In the genomic region with DNA sequence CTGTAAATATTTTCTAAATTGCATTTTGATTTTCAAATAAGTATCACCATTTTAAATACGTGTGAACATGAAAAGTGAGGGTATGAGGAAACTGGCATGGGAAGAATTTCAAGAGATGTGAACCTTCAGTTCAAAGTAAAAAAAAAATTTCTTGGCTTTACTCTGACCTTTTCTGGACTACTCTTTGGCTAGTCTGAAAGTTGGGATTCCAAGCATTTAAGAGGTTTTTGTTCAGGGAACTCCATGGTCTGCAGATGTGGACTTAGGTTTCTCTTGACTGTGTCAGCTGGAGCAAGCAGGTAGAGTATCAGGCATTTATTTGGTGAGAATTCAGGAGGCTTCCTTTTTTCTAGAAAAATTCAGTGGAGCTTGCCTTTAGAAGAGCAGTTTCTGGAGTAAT, we compare ENCODE assay signal across 19 cellular contexts.
DNase-seq lines count a peak whose midpoint lies in the region; ATAC-seq and TF ChIP-seq lines count a peak whose summit lies in the region.
"Had no signal": no experiment of that assay in that cellular context is flagged by ENCODE, and none has a peak within 500 bp of the region (broad histone marks: within the 10 kb centered on the region; RNA-seq: fewer than 3 reads in every experiment).

No MANE protein-coding gene starts in this region.

- in situ Hi-C loops in GM13977 (cut with MboI; ENCODE audit: low pct_unique_long_range_greater_than_20kb, low sequenced_read_pairs, unreplicated experiment): no loop called here

- H3K9me3 ChIP-seq in SK-N-MC (ENCODE audit: low read depth, low read length): peaks cover 8% of the 10 kb centered on the region; the same call in 1 of the 2 replicates
- H3K9me3 ChIP-seq: Caco-2 had no signal

- H3K4me3 ChIP-seq in AG10803 (ENCODE audit: low read length): no peak overlapping the region
- H3K4me3 ChIP-seq in SK-N-MC: peak overlapping the region; percentile 53
- H3K4me3 ChIP-seq in choroid plexus epithelial cell (ENCODE audit: low read depth, low read length): no peak overlapping the region
- H3K4me3 ChIP-seq: GM23248, PC-9 had no signal

- TF ChIP-seq CTCF in AG10803 (conservative IDR thresholded peaks at IDR 0.05; ENCODE audit: low read length) (no peak), choroid plexus epithelial cell (conservative IDR thresholded peaks at IDR 0.05; ENCODE audit: low read depth, low read length) (no peak), mesothelial cell of epicardium (IDR thresholded peaks at IDR 0.05; ENCODE audit: unreplicated experiment) (no peak), GM13977 (IDR thresholded peaks at IDR 0.05; ENCODE audit: extremely low read depth, insufficient read depth, missing control alignments) (no peak)

- peaks cover 3% of the 10 kb centered on the region; the same call in 1 of the 2 replicates for H3K36me3 ChIP-seq in SK-N-MC (ENCODE audit: insufficient read depth, low read length)

- no peaks in the 10 kb centered on the region for H3K36me3 Mint-ChIP-seq in mesothelial cell of epicardium
- H3K36me3 Mint-ChIP-seq in activated CD4-positive, alpha-beta T cell treated with anti-CD3 and anti-CD28 coated beads for 36 hours (ENCODE audit: low read depth): no peaks in the 10 kb centered on the region
- H3K36me3 Mint-ChIP-seq: CD4-positive, CD25-positive, alpha-beta regulatory T cell had no signal

- intact Hi-C loops in activated CD4-positive, alpha-beta T cell treated with anti-CD3 and anti-CD28 coated beads for 36 hours (cut with DNase I, micrococcal nuclease): no loop called here

- CTCF ChIA-PET in activated CD4-positive, alpha-beta T cell treated with anti-CD3 and anti-CD28 coated beads for 36 hours (lab: Charles Lee): no interaction called here

- POLR2A ChIA-PET in activated CD4-positive, alpha-beta T cell treated with anti-CD3 and anti-CD28 coated beads for 36 hours (lab: Charles Lee): no interaction called here

- peak overlapping the region; percentile 97 for H3K27ac ChIP-seq in SK-N-MC
- H3K27ac ChIP-seq: GM23248, PC-9 had no signal

- ATAC-seq in activated CD4-positive, alpha-beta T cell treated with anti-CD3 and anti-CD28 coated beads for 36 hours: no peak

- no peaks in the 10 kb centered on the region for H3K27me3 Mint-ChIP-seq in mesothelial cell of epicardium (ENCODE audit: low read depth)
- H3K27me3 Mint-ChIP-seq in activated CD4-positive, alpha-beta T cell treated with anti-CD3 and anti-CD28 coated beads for 36 hours: peaks cover 4% of the 10 kb centered on the region
- H3K27me3 Mint-ChIP-seq: CD4-positive, CD25-positive, alpha-beta regulatory T cell had no signal

- H3K4me1 Mint-ChIP-seq in mesothelial cell of epicardium: peaks cover 17% of the 10 kb centered on the region
- H3K4me1 Mint-ChIP-seq in activated CD4-positive, alpha-beta T cell treated with anti-CD3 and anti-CD28 coated beads for 36 hours: no peaks in the 10 kb centered on the region
- H3K4me1 Mint-ChIP-seq: CD4-positive, CD25-positive, alpha-beta regulatory T cell had no signal

- peak overlapping the region; percentile 68 for H3K9ac ChIP-seq in SK-N-MC (ENCODE audit: insufficient read length)
- H3K9ac ChIP-seq: GM23248 had no signal

- DNase-seq in AG10803 (ENCODE audit: low read depth) (peak; percentile 65), SK-N-MC (ENCODE audit: low read depth, low spot score) (no peak), choroid plexus epithelial cell (ENCODE audit: low read depth) (peak; percentile 61), mesothelial cell of epicardium (ENCODE audit: low spot score in 2 of 2, unreplicated experiment in 2 of 2) (no peak), NCI-H1417 (lab: John Stamatoyannopoulos, UW) (no peak), GM13977 (ENCODE audit: low spot score) (no peak)
- no peak for DNase-seq in stimulated activated CD4-positive, alpha-beta T cell treated with anti-CD3 and anti-CD28 coated beads, Interleukin-2, amount 100 ng/mL, for 48 hours
- no peak for DNase-seq in activated CD4-positive, alpha-beta T cell treated with anti-CD3 and anti-CD28 coated beads for 36 hours
- DNase-seq: Caco-2; CD4-positive, CD25-positive, alpha-beta regulatory T cell; DMS153; GM23248; HCEC 1CT; MV-4-11; NCI-H1436; NCI-H2029; NCI-H2171 treated with DMSO at 0.1 percent for 48 hours; NCI-H82; PC-9 had no signal

- peak overlapping the region; percentile 14 for H3K27ac Mint-ChIP-seq in mesothelial cell of epicardium
- H3K27ac Mint-ChIP-seq in activated CD4-positive, alpha-beta T cell treated with anti-CD3 and anti-CD28 coated beads for 36 hours: no peak overlapping the region
- H3K27ac Mint-ChIP-seq: CD4-positive, CD25-positive, alpha-beta regulatory T cell had no signal

- H3K4me3 Mint-ChIP-seq in mesothelial cell of epicardium: no peak overlapping the region
- H3K4me3 Mint-ChIP-seq in activated CD4-positive, alpha-beta T cell treated with anti-CD3 and anti-CD28 coated beads for 36 hours: no peak overlapping the region
- H3K4me3 Mint-ChIP-seq: CD4-positive, CD25-positive, alpha-beta regulatory T cell had no signal

- no peaks in the 10 kb centered on the region for H3K9me3 Mint-ChIP-seq in mesothelial cell of epicardium
- H3K9me3 Mint-ChIP-seq in activated CD4-positive, alpha-beta T cell treated with anti-CD3 and anti-CD28 coated beads for 36 hours (ENCODE audit: low read depth): no peaks in the 10 kb centered on the region

Comparison
In these comparisons a context has a peak if more than half of its experiments do, and no peak if none do; other contexts are left out.
1. DNase-seq: peak in AG10803 (single experiment) and choroid plexus epithelial cell (single experiment); none in SK-N-MC (single experiment), mesothelial cell of epicardium (0 of 2), stimulated activated CD4-positive, alpha-beta T cell treated with anti-CD3 and anti-CD28 coated beads, Interleukin-2, amount 100 ng/mL, for 48 hours (0 of 2), NCI-H1417 (0 of 3), activated CD4-positive, alpha-beta T cell treated with anti-CD3 and anti-CD28 coated beads for 36 hours (single experiment) and GM13977 (single experiment).